In genomic region chr15:51736646-51737537, GRCh38 we compare ENCODE assay signal across 8 cellular contexts. TPM values are rescaled to one million over a fixed set of nuclear protein-coding genes. Genes with fewer than 3 reads are reported as not detected.
A peak's percentile ranks its signal among the peaks of the same experiment; 100 is the strongest.
DNase-seq lines count a peak whose midpoint lies in the region; ATAC-seq and TF ChIP-seq lines count a peak whose summit lies in the region.

No MANE protein-coding gene starts in this region.

- H3K27me3 Mint-ChIP-seq in activated T-cell treated with anti-CD3 and anti-CD28 coated beads, Interleukin-2, amount 50 U/mL, for 24 hours, result no peaks in the 10 kb centered on the region
- H3K27me3 Mint-ChIP-seq in nephron (ENCODE audit: low read depth), result peaks cover 41% of the 10 kb centered on the region

- no peak for TF ChIP-seq EP300 in tibial nerve (IDR thresholded peaks at IDR 0.05)

- no peaks in the 10 kb centered on the region for H3K27me3 ChIP-seq in tibial nerve

- ATAC-seq in HG02870 (IDR thresholded peaks at IDR 0.05; ENCODE audit: unreplicated experiment) (peak; percentile 28), esophagus mucosa (peak; percentile 73)

- peak overlapping the region; percentile 65 to 93 (median 83) for H3K27ac ChIP-seq in tibial nerve

- no peaks in the 10 kb centered on the region for H3K9me3 ChIP-seq in tibial nerve

- peak overlapping the region; percentile 93 for H3K27ac Mint-ChIP-seq in activated T-cell treated with anti-CD3 and anti-CD28 coated beads, Interleukin-2, amount 50 U/mL, for 24 hours
- peak overlapping the region in 1 of 3 experiments; percentile 2 for H3K27ac Mint-ChIP-seq in nephron

- TF ChIP-seq POLR2A in tibial nerve (IDR thresholded peaks at IDR 0.05), result no peak

- H3K4me1 Mint-ChIP-seq in activated T-cell treated with anti-CD3 and anti-CD28 coated beads, Interleukin-2, amount 50 U/mL, for 24 hours (ENCODE audit: low read depth), result peaks cover 62% of the 10 kb centered on the region
- peaks cover 8% of the 10 kb centered on the region for H3K4me1 Mint-ChIP-seq in nephron

- DNase-seq in SHP77 (lab: John Stamatoyannopoulos, UW), result peak; percentile 51 to 58
- DNase-seq in SHP77 treated with DMSO at 0.1 percent for 48 hours (lab: John Stamatoyannopoulos, UW), result no peak
- peak; percentile 58 for DNase-seq in NCI-H526 treated with DMSO at 0.1 percent for 48 hours (lab: John Stamatoyannopoulos, UW)
- peak; percentile 81 for DNase-seq in activated T-cell treated with anti-CD3 and anti-CD28 coated beads, Interleukin-2, amount 50 U/mL, for 24 hours
- peak in 1 of 2 donors; percentile 20 for DNase-seq in tibial nerve (ENCODE audit: low spot score in 2 of 2)

- H3K4me3 Mint-ChIP-seq in activated T-cell treated with anti-CD3 and anti-CD28 coated beads, Interleukin-2, amount 50 U/mL, for 24 hours, result peak overlapping the region; percentile 85
- peak overlapping the region; percentile 70 to 90 (median 86) for H3K4me3 Mint-ChIP-seq in nephron

- no peaks in the 10 kb centered on the region for H3K9me3 Mint-ChIP-seq in activated T-cell treated with anti-CD3 and anti-CD28 coated beads, Interleukin-2, amount 50 U/mL, for 24 hours
- H3K9me3 Mint-ChIP-seq in nephron, result no peaks in the 10 kb centered on the region

- H3K36me3 Mint-ChIP-seq in activated T-cell treated with anti-CD3 and anti-CD28 coated beads, Interleukin-2, amount 50 U/mL, for 24 hours (ENCODE audit: low read depth), result peaks cover 14% of the 10 kb centered on the region
- no peaks in the 10 kb centered on the region for H3K36me3 Mint-ChIP-seq in nephron (ENCODE audit: low read depth)

- WGBS in tibial nerve, 2 donors, result 4 to 7% methylated on average over 27 to 35 of the region's 74 CpGs

- peak overlapping the region; percentile 61 to 92 (median 70) for H3K4me3 ChIP-seq in tibial nerve

- peaks cover 1 to 56% (median 16%) of the 10 kb centered on the region in 4 donors for H3K4me1 ChIP-seq in tibial nerve

- H3K36me3 ChIP-seq in tibial nerve, result no peaks in the 10 kb centered on the region

- TF ChIP-seq CTCF in nephron (IDR thresholded peaks at IDR 0.05; ENCODE audit: unreplicated experiment in 3 of 3), result no peak
- TF ChIP-seq CTCF in tibial nerve (IDR thresholded peaks at IDR 0.05), result no peak

RNA-seq across cellular contexts. Expression of gene LYSMD2, which starts 0.6 kb away (rescaled TPM):
- total RNA-seq in esophagus mucosa (6.1 TPM), tibial nerve (10 to 100 TPM; 16.8 to 24.9 (median 19.9) TPM)

RNA-seq across cellular contexts. Expression of gene TMOD2, which starts 14.5 kb away (rescaled TPM):
- total RNA-seq in esophagus mucosa, result 4.1 TPM
- 100 to 1,000 TPM in 1 of 4 donors, 10 to 100 TPM in 3; 41.6 to 113 (median 54.7) TPM for total RNA-seq in tibial nerve

RNA-seq across cellular contexts. Expression of gene SCG3, which starts 55.6 kb away (rescaled TPM):
- total RNA-seq in esophagus mucosa (not detected), tibial nerve (not detected)
